9 cellular contexts compared by ENCODE assay signal in genomic region chr12:80902711-80903110, GRCh38. TPM values are rescaled to one million over a fixed set of nuclear protein-coding genes. Genes with fewer than 3 reads are reported as not detected.
"Had no signal": no experiment of that assay in that cellular context is flagged by ENCODE, and none has a peak within 500 bp of the region (broad histone marks: within the 10 kb centered on the region; RNA-seq: fewer than 3 reads in every experiment).

No MANE protein-coding gene starts in this region.

- H3K27ac ChIP-seq: GM23248 had no signal

- H3K27ac Mint-ChIP-seq: HFFc6 had no signal

- H3K9me3 Mint-ChIP-seq: HFFc6 had no signal

- H3K4me3 Mint-ChIP-seq: HFFc6 had no signal

- H3K9me3 ChIP-seq: HAP-1 had no signal

- H3K4me3 ChIP-seq: GM23248, HAP-1, K562 had no signal

- ATAC-seq: HCT116, K562 had no signal

- DNase-seq: GM23248, GOT3, H7, HFFc6, IMR-90 had no signal

RNA-seq across cellular contexts. Expression of gene LIN7A, which starts 35.0 kb away (rescaled TPM):
- total RNA-seq: HT-29, K562 had no signal
- polyA plus RNA-seq: K562 had no signal
